ENCODE assay signal across 14 cellular contexts in the genomic region with DNA sequence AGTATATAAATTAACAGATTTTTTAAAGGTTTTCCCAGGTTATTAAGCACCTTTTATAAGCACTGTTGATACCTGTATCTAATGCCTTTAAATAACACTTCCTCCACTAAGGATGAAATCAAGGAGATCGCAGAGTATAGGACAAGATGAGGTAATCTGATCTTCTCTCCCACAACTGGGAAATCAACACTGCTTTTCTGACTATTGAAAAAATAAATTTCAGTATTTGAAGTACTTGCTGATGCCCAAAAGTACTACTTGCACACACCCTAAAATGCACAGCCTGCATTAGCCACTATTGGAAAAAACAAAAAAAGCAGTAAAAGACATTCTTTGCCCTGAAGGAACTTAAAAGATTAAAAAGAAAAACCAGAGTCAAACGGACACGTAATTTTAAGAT. TPM values are rescaled to one million over a fixed set of nuclear protein-coding genes. Genes with fewer than 3 reads are reported as not detected.
A peak's percentile ranks its signal among the peaks of the same experiment; 100 is the strongest.
DNase-seq lines count a peak whose midpoint lies in the region; ATAC-seq, FAIRE-seq and TF ChIP-seq lines count a peak whose summit lies in the region.
"Had no signal": no experiment of that assay in that cellular context is flagged by ENCODE, and none has a peak within 500 bp of the region (broad histone marks: within the 10 kb centered on the region; RNA-seq: fewer than 3 reads in every experiment).

No MANE protein-coding gene starts in this region.

- 34% methylated on average over 3 of the region's 3 CpGs for WGBS in prostate gland

- H3K4me3 ChIP-seq in coronary artery (no peak overlapping the region), prostate gland (no peak overlapping the region)
- H3K4me3 ChIP-seq: K562 had no signal

- H3K4me1 Mint-ChIP-seq in activated naive CD4-positive, alpha-beta T cell treated with anti-CD3 and anti-CD28 coated beads, Interleukin-2, amount 50 U/mL, for 24 hours, result peaks cover 67% of the 10 kb centered on the region
- peaks cover 59% of the 10 kb centered on the region for H3K4me1 Mint-ChIP-seq in central memory CD8-positive, alpha-beta T cell
- H3K4me1 Mint-ChIP-seq in stimulated activated naive B cell treated with anti-CD40 and anti-IgM and Interleukin-4, amounts not matched to agents 10 μg/mL and 1 μg/mL and 100 μg/mL, for 72 hours, result peaks cover 37 to 61% of the 10 kb centered on the region in 2 donors

- H3K27ac ChIP-seq in coronary artery (no peak overlapping the region), prostate gland (no peak overlapping the region)
- H3K27ac ChIP-seq: C4-2B had no signal

- intact Hi-C loops in prostate gland (cut with DNase I), result no loop called here

- no peaks in the 10 kb centered on the region for H3K9me3 ChIP-seq in prostate gland

- H3K27me3 ChIP-seq in prostate gland (replicated peaks; ENCODE audit: insufficient read depth), result no peaks in the 10 kb centered on the region

- no peak for ATAC-seq in central memory CD8-positive, alpha-beta T cell (replicated peaks; ENCODE audit: extremely low read depth, poor library complexity, severe bottlenecking)
- no peak for ATAC-seq in stimulated activated naive B cell treated with anti-CD40 and anti-IgM and Interleukin-4, amounts not matched to agents 10 μg/mL and 1 μg/mL and 100 μg/mL, for 72 hours (replicated peaks)
- ATAC-seq: K562 had no signal

- peaks cover 9% of the 10 kb centered on the region for H3K36me3 Mint-ChIP-seq in activated naive CD4-positive, alpha-beta T cell treated with anti-CD3 and anti-CD28 coated beads, Interleukin-2, amount 50 U/mL, for 24 hours
- peaks cover 11% of the 10 kb centered on the region for H3K36me3 Mint-ChIP-seq in central memory CD8-positive, alpha-beta T cell (ENCODE audit: insufficient read depth)
- peaks cover 22 to 41% of the 10 kb centered on the region in 2 donors for H3K36me3 Mint-ChIP-seq in stimulated activated naive B cell treated with anti-CD40 and anti-IgM and Interleukin-4, amounts not matched to agents 10 μg/mL and 1 μg/mL and 100 μg/mL, for 72 hours

- FAIRE-seq in GM19239 (lab: Jason Lieb, UNC), result peak; percentile 31
- FAIRE-seq: D721Med, K562 had no signal

- H3K4me3 Mint-ChIP-seq in activated naive CD4-positive, alpha-beta T cell treated with anti-CD3 and anti-CD28 coated beads, Interleukin-2, amount 50 U/mL, for 24 hours, result peak overlapping the region; percentile 2
- H3K4me3 Mint-ChIP-seq in central memory CD8-positive, alpha-beta T cell, result no peak overlapping the region
- no peak overlapping the region for H3K4me3 Mint-ChIP-seq in stimulated activated naive B cell treated with anti-CD40 and anti-IgM and Interleukin-4, amounts not matched to agents 10 μg/mL and 1 μg/mL and 100 μg/mL, for 72 hours

- no peaks in the 10 kb centered on the region for H3K9me3 Mint-ChIP-seq in activated naive CD4-positive, alpha-beta T cell treated with anti-CD3 and anti-CD28 coated beads, Interleukin-2, amount 50 U/mL, for 24 hours
- H3K9me3 Mint-ChIP-seq in central memory CD8-positive, alpha-beta T cell, result no peaks in the 10 kb centered on the region
- H3K9me3 Mint-ChIP-seq in stimulated activated naive B cell treated with anti-CD40 and anti-IgM and Interleukin-4, amounts not matched to agents 10 μg/mL and 1 μg/mL and 100 μg/mL, for 72 hours, result no peaks in the 10 kb centered on the region

- peaks cover 17% of the 10 kb centered on the region for H3K4me1 ChIP-seq in prostate gland (replicated peaks)

- H3K27me3 Mint-ChIP-seq in activated naive CD4-positive, alpha-beta T cell treated with anti-CD3 and anti-CD28 coated beads, Interleukin-2, amount 50 U/mL, for 24 hours, result no peaks in the 10 kb centered on the region
- no peaks in the 10 kb centered on the region for H3K27me3 Mint-ChIP-seq in central memory CD8-positive, alpha-beta T cell
- no peaks in the 10 kb centered on the region for H3K27me3 Mint-ChIP-seq in stimulated activated naive B cell treated with anti-CD40 and anti-IgM and Interleukin-4, amounts not matched to agents 10 μg/mL and 1 μg/mL and 100 μg/mL, for 72 hours

- no peak for TF ChIP-seq CTCF in coronary artery (IDR thresholded peaks at IDR 0.05)
- no peak for TF ChIP-seq CTCF in prostate gland (IDR thresholded peaks at IDR 0.05)

- H3K36me3 ChIP-seq in prostate gland, result no peaks in the 10 kb centered on the region

- peak overlapping the region; percentile 33 for H3K27ac Mint-ChIP-seq in activated naive CD4-positive, alpha-beta T cell treated with anti-CD3 and anti-CD28 coated beads, Interleukin-2, amount 50 U/mL, for 24 hours
- peak overlapping the region; percentile 24 for H3K27ac Mint-ChIP-seq in central memory CD8-positive, alpha-beta T cell (ENCODE audit: low read depth)
- peak overlapping the region; percentile 60 for H3K27ac Mint-ChIP-seq in stimulated activated naive B cell treated with anti-CD40 and anti-IgM and Interleukin-4, amounts not matched to agents 10 μg/mL and 1 μg/mL and 100 μg/mL, for 72 hours

- DNase-seq in activated naive CD4-positive, alpha-beta T cell treated with Interleukin-2 at 50 U/mL for 16 hours, result no peak
- DNase-seq in GM19239 (ENCODE audit: insufficient read length, low spot score) (no peak), coronary artery (ENCODE audit: low spot score) (no peak), prostate gland (ENCODE audit: low spot score) (no peak)
- DNase-seq in central memory CD8-positive, alpha-beta T cell (ENCODE audit: low spot score in 2 of 2), result no peak
- no peak for DNase-seq in stimulated activated naive B cell treated with anti-CD40 and anti-IgM and Interleukin-4, amounts not matched to agents 10 μg/mL and 1 μg/mL and 100 μg/mL, for 72 hours
- DNase-seq: DMS79, HCEC 1CT, NCI-H187, NCI-H510A treated with DMSO at 0.1 percent for 48 hours had no signal

- TF ChIP-seq POLR2A in prostate gland (IDR thresholded peaks at IDR 0.05), result no peak

RNA-seq across cellular contexts. Expression of gene PUM1, which starts 48.6 kb away (rescaled TPM):
- total RNA-seq in prostate gland, result 100 to 1,000 TPM in 1 of 2 donors, 10 to 100 TPM in 1; 80.3 to 120 TPM
